ENCODE assay signal across 8 cellular contexts in the genomic region with DNA sequence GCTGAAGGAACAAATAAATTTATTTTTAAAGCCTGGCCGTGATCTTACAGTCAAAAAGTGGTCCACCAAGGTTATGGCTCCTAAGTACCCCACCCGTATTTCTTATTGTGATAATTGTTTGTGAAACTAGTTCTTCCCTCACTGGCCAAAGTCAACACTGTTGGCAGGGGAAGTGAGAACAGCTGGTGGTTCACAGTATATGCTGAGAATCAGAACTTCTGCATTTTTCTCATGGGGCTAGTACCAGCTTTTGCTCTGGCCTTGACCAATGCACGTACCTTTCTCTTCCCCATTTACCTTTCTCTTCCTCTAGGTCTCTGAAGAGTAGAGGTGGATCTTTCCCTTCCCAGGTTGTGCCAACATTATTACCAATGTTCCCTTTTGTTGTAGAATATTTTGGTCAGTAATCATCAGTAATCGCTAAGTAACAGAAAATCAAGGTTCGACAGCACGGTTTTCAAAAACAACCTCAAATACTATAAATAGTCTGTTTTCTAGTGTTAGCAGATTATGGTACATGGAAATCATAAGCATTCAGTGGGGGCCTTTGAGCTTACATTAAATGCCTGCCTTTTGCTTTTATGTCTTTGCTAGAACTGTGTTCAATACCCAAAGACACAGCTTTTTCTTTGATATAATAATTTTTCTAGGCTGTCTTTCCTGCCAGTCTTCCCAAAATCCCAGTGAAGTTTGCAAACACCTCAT.
DNase-seq lines count a peak whose midpoint lies in the region; ATAC-seq and TF ChIP-seq lines count a peak whose summit lies in the region.

No MANE protein-coding gene starts in this region.

- peaks cover 20% of the 10 kb centered on the region for H3K36me3 Mint-ChIP-seq in memory B cell
- H3K36me3 Mint-ChIP-seq in activated CD8-positive, alpha-beta T cell treated with anti-CD3 and anti-CD28 coated beads for 36 hours (ENCODE audit: low read depth): peaks cover 17% of the 10 kb centered on the region

- DNase-seq in NOMO-1 (lab: John Stamatoyannopoulos, UW; ENCODE audit: unreplicated experiment in 2 of 2) (peak; percentile 95 to 99), memory B cell (ENCODE audit: low spot score in 2 of 2) (peak in 1 of 2 donors; percentile 76), ecto neural progenitor cell (ENCODE audit: low spot score) (no peak), GF-D8 (lab: John Stamatoyannopoulos, UW) (no peak), AG08395 (ENCODE audit: low spot score) (no peak)
- DNase-seq in activated CD8-positive, alpha-beta T cell treated with anti-CD3 and anti-CD28 coated beads for 36 hours: no peak

- CTCF ChIA-PET in activated CD8-positive, alpha-beta T cell treated with anti-CD3 and anti-CD28 coated beads for 36 hours (lab: Charles Lee): interaction anchor here (0.6 to 1.2 kb wide), 2 partner anchors 10 to 713 kb away, joined by 3 read pairs; no protein-coding TSS in a partner anchor

- H3K4me3 Mint-ChIP-seq in memory B cell: peak overlapping the region; percentile 57
- H3K4me3 Mint-ChIP-seq in activated CD8-positive, alpha-beta T cell treated with anti-CD3 and anti-CD28 coated beads for 36 hours: no peak overlapping the region

- TF ChIP-seq CTCF in activated CD8-positive, alpha-beta T cell treated with anti-CD3 and anti-CD28 coated beads for 36 hours (IDR thresholded peaks at IDR 0.05): no peak

- H3K9me3 Mint-ChIP-seq in memory B cell: peaks cover 11% of the 10 kb centered on the region
- H3K9me3 Mint-ChIP-seq in activated CD8-positive, alpha-beta T cell treated with anti-CD3 and anti-CD28 coated beads for 36 hours: peaks cover 14% of the 10 kb centered on the region

- H3K27ac Mint-ChIP-seq in memory B cell: peak overlapping the region; percentile 99
- H3K27ac Mint-ChIP-seq in activated CD8-positive, alpha-beta T cell treated with anti-CD3 and anti-CD28 coated beads for 36 hours: no peak overlapping the region

- peaks cover 46% of the 10 kb centered on the region for H3K4me1 Mint-ChIP-seq in memory B cell
- H3K4me1 Mint-ChIP-seq in activated CD8-positive, alpha-beta T cell treated with anti-CD3 and anti-CD28 coated beads for 36 hours (ENCODE audit: low read depth): peaks cover 12% of the 10 kb centered on the region

- no peaks in the 10 kb centered on the region for H3K27me3 Mint-ChIP-seq in memory B cell
- H3K27me3 Mint-ChIP-seq in activated CD8-positive, alpha-beta T cell treated with anti-CD3 and anti-CD28 coated beads for 36 hours: no peaks in the 10 kb centered on the region

- POLR2A ChIA-PET in activated CD8-positive, alpha-beta T cell treated with anti-CD3 and anti-CD28 coated beads for 36 hours (lab: Charles Lee): interaction anchor here (1.4 kb wide), 1 partner anchor 10 kb away, joined by 5 read pairs; no protein-coding TSS in a partner anchor

- intact Hi-C loops in activated CD8-positive, alpha-beta T cell treated with anti-CD3 and anti-CD28 coated beads for 36 hours (cut with micrococcal nuclease): no loop called here

- ATAC-seq in GM18858 (IDR thresholded peaks at IDR 0.05; ENCODE audit: unreplicated experiment): peak; percentile 99
- ATAC-seq in HG02759 (IDR thresholded peaks at IDR 0.05; ENCODE audit: unreplicated experiment): peak; percentile 100
- peak; percentile 94 for ATAC-seq in memory B cell (ENCODE audit: low read depth)
- no peak for ATAC-seq in activated CD8-positive, alpha-beta T cell treated with anti-CD3 and anti-CD28 coated beads for 36 hours

Comparison
In these comparisons a context has a peak if more than half of its experiments do, and no peak if none do; other contexts are left out.
1. DNase-seq: peak in NOMO-1 (2 of 2); none in activated CD8-positive, alpha-beta T cell treated with anti-CD3 and anti-CD28 coated beads for 36 hours (single experiment), ecto neural progenitor cell (single experiment), GF-D8 (single experiment) and AG08395 (single experiment).